8 cellular contexts compared by ENCODE assay signal in genomic region chr1:153677718-153678518, GRCh38. TPM values are rescaled to one million over a fixed set of nuclear protein-coding genes. Genes with fewer than 3 reads are reported as not detected.
DNase-seq lines count a peak whose midpoint lies in the region; ATAC-seq and TF ChIP-seq lines count a peak whose summit lies in the region.

No MANE protein-coding gene starts in this region.

- H3K27ac Mint-ChIP-seq in T-helper 1 cell treated with Interleukin-12 subunit alpha and Interleukin-12 subunit beta and Interleukin-4 antibody, amounts not matched to agents 30 μg/mL and 1 μg/mL, for 36 hours, result no peak overlapping the region

- H3K27ac ChIP-seq in spleen, result peak overlapping the region in 1 of 8 donors; percentile 11

- H3K4me1 Mint-ChIP-seq in T-helper 1 cell treated with Interleukin-12 subunit alpha and Interleukin-12 subunit beta and Interleukin-4 antibody, amounts not matched to agents 30 μg/mL and 1 μg/mL, for 36 hours (ENCODE audit: low read depth), result peaks cover 16% of the 10 kb centered on the region

- H3K4me3 ChIP-seq in cardiac fibroblast (replicated peaks in 1 of 2; ENCODE audit: low read depth in 2 of 2, low read length in 2 of 2) (peak overlapping the region; percentile 40 to 61), spleen (peak overlapping the region; percentile 39 to 74 (median 50))

- H3K27me3 Mint-ChIP-seq in T-helper 1 cell treated with Interleukin-12 subunit alpha and Interleukin-12 subunit beta and Interleukin-4 antibody, amounts not matched to agents 30 μg/mL and 1 μg/mL, for 36 hours (ENCODE audit: low read depth), result peaks cover 54% of the 10 kb centered on the region

- H3K36me3 Mint-ChIP-seq in T-helper 1 cell treated with Interleukin-12 subunit alpha and Interleukin-12 subunit beta and Interleukin-4 antibody, amounts not matched to agents 30 μg/mL and 1 μg/mL, for 36 hours (ENCODE audit: low read depth), result peaks cover 3% of the 10 kb centered on the region

- peak; percentile 98 for TF ChIP-seq CTCF in cardiac fibroblast (IDR thresholded peaks at IDR 0.05; ENCODE audit: low read depth, low read length)
- TF ChIP-seq CTCF in spleen (IDR thresholded peaks at IDR 0.05 in 8 of 11, conservative IDR thresholded peaks at IDR 0.05 in 3 of 11), result peak; percentile 62 to 88 (median 82)

- no peaks in the 10 kb centered on the region for H3K9me3 Mint-ChIP-seq in T-helper 1 cell treated with Interleukin-12 subunit alpha and Interleukin-12 subunit beta and Interleukin-4 antibody, amounts not matched to agents 30 μg/mL and 1 μg/mL, for 36 hours

- no peaks in the 10 kb centered on the region for H3K9me3 ChIP-seq in spleen

- no peak for TF ChIP-seq POLR2A in spleen (IDR thresholded peaks at IDR 0.05)

- intact Hi-C loops in spleen (cut with DNase I; ENCODE audit: low total_unique reads), result loop anchor here (5.0 kb wide), 1 partner anchor 69 kb away; no protein-coding TSS in a partner anchor

- no peak for ATAC-seq in HG03045 (IDR thresholded peaks at IDR 0.05; ENCODE audit: unreplicated experiment)
- no peak for ATAC-seq in GM21423 (IDR thresholded peaks at IDR 0.05; ENCODE audit: unreplicated experiment)

- WGBS in spleen, 5 donors, result 4 to 7% (median 5%) methylated on average over 24 to 29 of the region's 29 CpGs

- peak overlapping the region; percentile 64 for H3K4me3 Mint-ChIP-seq in T-helper 1 cell treated with Interleukin-12 subunit alpha and Interleukin-12 subunit beta and Interleukin-4 antibody, amounts not matched to agents 30 μg/mL and 1 μg/mL, for 36 hours

- no peaks in the 10 kb centered on the region for H3K36me3 ChIP-seq in spleen

- H3K4me1 ChIP-seq in spleen, result peaks cover 24 to 31% (median 26%) of the 10 kb centered on the region in 6 donors

- DNase-seq in ELF-1 (ENCODE audit: low read depth, low spot score), result peak; percentile 83
- DNase-seq in LHCN-M2 (ENCODE audit: low read depth), result peak; percentile 34
- DNase-seq in cardiac fibroblast (ENCODE audit: low read depth in 2 of 2), result peak; percentile 67 to 70
- DNase-seq in islet precursor cell, result peak; percentile 80
- peak; percentile 81 for DNase-seq in spleen

- H3K27me3 ChIP-seq in spleen (replicated peaks in 1 of 7), result peaks cover 7 to 52% (median 21%) of the 10 kb centered on the region in 7 donors

RNA-seq across cellular contexts. Expression of gene NPR1, which starts 0.6 kb away (rescaled TPM):
- total RNA-seq in LHCN-M2 (2014; rRNA removed), result not detected in 2 replicates
- 0.01 TPM for polyA plus RNA-seq in LHCN-M2 (2012)
- 1 to 10 TPM in 6 of 7 donors, under 1 TPM in 1; 0.83 to 5.1 (median 2.5) TPM for total RNA-seq in spleen
- polyA plus RNA-seq in spleen, result 1 to 10 TPM; 2.1 to 3.6 (median 3.4) TPM

RNA-seq across cellular contexts. Expression of gene ILF2, which starts 7.1 kb away (rescaled TPM):
- total RNA-seq in LHCN-M2 (2014; rRNA removed) (295 and 319 TPM in 2 replicates), spleen (100 to 1,000 TPM in 1 of 7 donors, 10 to 100 TPM in 6; 80.9 to 105 (median 85.0) TPM)
- polyA plus RNA-seq in LHCN-M2 (2012), result 235 TPM
- polyA plus RNA-seq in spleen, result 10 to 100 TPM; 54.9 to 90.3 (median 82.4) TPM

RNA-seq across cellular contexts. Expression of gene SNAPIN, which starts 19.4 kb away (rescaled TPM):
- total RNA-seq in LHCN-M2 (2014; rRNA removed) (65.8 and 73.7 TPM in 2 replicates), spleen (10 to 100 TPM; 26.3 to 60.7 (median 33.5) TPM)
- 68.0 TPM for polyA plus RNA-seq in LHCN-M2 (2012)
- 10 to 100 TPM; 37.1 to 50.3 (median 44.9) TPM for polyA plus RNA-seq in spleen

RNA-seq across cellular contexts. Expression of gene CHTOP, which starts 44.1 kb away (rescaled TPM):
- total RNA-seq in LHCN-M2 (2014; rRNA removed), result 32.5 and 44.5 TPM in 2 replicates
- 51.1 TPM for polyA plus RNA-seq in LHCN-M2 (2012)
- 100 to 1,000 TPM in 2 of 7 donors, 10 to 100 TPM in 5; 70.7 to 108 (median 86.3) TPM for total RNA-seq in spleen
- 10 to 100 TPM; 58.1 to 84.1 (median 73.1) TPM for polyA plus RNA-seq in spleen

RNA-seq across cellular contexts. Expression of gene S100A1, which starts 49.7 kb away (rescaled TPM):
- total RNA-seq in LHCN-M2 (2014; rRNA removed) (0.86 TPM in 1 of 2 replicates, not detected in the other), spleen (1 to 10 TPM in 1 of 7 donors, not detected in 6; 2.6 TPM)
- 0.64 TPM for polyA plus RNA-seq in LHCN-M2 (2012)
- 10 to 100 TPM in 1 of 3 donors, 1 to 10 TPM in 2; 1.7 to 39.7 (median 8.2) TPM for polyA plus RNA-seq in spleen
